Comparison of ENCODE assay signal across 15 cellular contexts in genomic region chr6:106083618-106084017, GRCh38. TPM values are rescaled to one million over a fixed set of nuclear protein-coding genes. Genes with fewer than 3 reads are reported as not detected.
A peak's percentile ranks its signal among the peaks of the same experiment; 100 is the strongest.
DNase-seq lines count a peak whose midpoint lies in the region; ATAC-seq and TF ChIP-seq lines count a peak whose summit lies in the region.
"Had no signal": no experiment of that assay in that cellular context is flagged by ENCODE, and none has a peak within 500 bp of the region (broad histone marks: within the 10 kb centered on the region; RNA-seq: fewer than 3 reads in every experiment).

No MANE protein-coding gene starts in this region.

- peak overlapping the region; percentile 97 for H3K27ac Mint-ChIP-seq in stimulated activated effector memory CD8-positive, alpha-beta T cell treated with anti-CD3 and anti-CD28 coated beads, Interleukin-12 subunit alpha, Interleukin-12 subunit beta, amount 100 ng/mL, for 72 hours
- H3K27ac Mint-ChIP-seq in endothelial cell (ENCODE audit: unreplicated experiment): no peak overlapping the region
- H3K27ac Mint-ChIP-seq in Calu3 (ENCODE audit: unreplicated experiment): no peak overlapping the region
- H3K27ac Mint-ChIP-seq: progenitor cell of endocrine pancreas had no signal

- peaks cover 59% of the 10 kb centered on the region for H3K4me1 ChIP-seq in Karpas-422 (ENCODE audit: low read length)
- H3K4me1 ChIP-seq in mammary epithelial cell (ENCODE audit: insufficient read depth, low read length): peaks cover 33% of the 10 kb centered on the region

- CTCF ChIA-PET in mammary epithelial cell (lab: Charles Lee; ENCODE audit: low non-redundant PET): no interaction called here
- CTCF ChIA-PET in Calu3 (lab: Charles Lee): no interaction called here
- CTCF ChIA-PET in RWPE1 (lab: Yijun Ruan, JAX): interaction anchor here (0.6 to 0.7 kb wide), 2 partner anchors 190 to 278 kb away, joined by 3 to 5 read pairs; no protein-coding TSS in a partner anchor

- WGBS in mammary epithelial cell (ENCODE audit: low coverage, missing lambda C conversion rate): 79% methylated on average over 2 of the region's 2 CpGs

- peak; percentile 44 for DNase-seq in activated naive CD4-positive, alpha-beta T cell treated with Interleukin-2 at 50 U/mL for 16 hours
- DNase-seq in activated naive CD4-positive, alpha-beta T cell treated with anti-CD3 and anti-CD28 coated beads, Interleukin-2, amount 50 U/mL, for 16 hours: no peak
- DNase-seq in Karpas-422 (no peak), mammary epithelial cell (no peak), endothelial cell (ENCODE audit: low spot score) (no peak), Calu3 (no peak), RWPE1 (ENCODE audit: low spot score) (no peak)
- no peak for DNase-seq in stimulated activated effector memory CD8-positive, alpha-beta T cell treated with anti-CD3 and anti-CD28 coated beads, Interleukin-12 subunit alpha, Interleukin-12 subunit beta, amount 100 ng/mL, for 72 hours (ENCODE audit: low spot score in 2 of 2)
- DNase-seq: activated CD8-positive, alpha-beta memory T cell treated with anti-CD3 and anti-CD28 coated beads for 24 hours; BE2C; dorsolateral prefrontal cortex; gastrocnemius medialis; PC-3 had no signal

- intact Hi-C loops in mammary epithelial cell (cut with micrococcal nuclease): loop anchor here (1.0 to 10.0 kb wide), 5 partner anchors 20 to 989 kb away; no protein-coding TSS in a partner anchor
- intact Hi-C loops in Calu3 (cut with micrococcal nuclease; ENCODE audit: unreplicated experiment): loop anchor here (10.0 kb wide), 2 partner anchors 599 to 649 kb away; no protein-coding TSS in a partner anchor

- H3K9ac ChIP-seq in Karpas-422 (ENCODE audit: low read length) (no peak overlapping the region), mammary epithelial cell (ENCODE audit: insufficient read depth, low read length) (no peak overlapping the region)

- H3K27ac ChIP-seq in Karpas-422 (ENCODE audit: low read length) (peak overlapping the region; percentile 76), mammary epithelial cell (ENCODE audit: insufficient read depth, low read depth, low read length) (peak overlapping the region; percentile 86), RWPE1 (no peak overlapping the region)
- H3K27ac ChIP-seq: ascending aorta had no signal

- H3K27me3 Mint-ChIP-seq in endothelial cell (ENCODE audit: unreplicated experiment) (no peaks in the 10 kb centered on the region), Calu3 (ENCODE audit: unreplicated experiment) (peaks cover 26% of the 10 kb centered on the region)

- POLR2A ChIA-PET in RWPE1 (lab: Yijun Ruan, JAX; ENCODE audit: low non-redundant PET): no interaction called here

- H3K27me3 ChIP-seq in Karpas-422 (ENCODE audit: low read length) (peaks cover 2% of the 10 kb centered on the region; the same call in 1 of the 2 replicates), mammary epithelial cell (ENCODE audit: insufficient read depth, low read length) (no peaks in the 10 kb centered on the region)
- H3K27me3 ChIP-seq: ascending aorta, BE2C had no signal

- H2AFZ ChIP-seq in Karpas-422 (ENCODE audit: low read length) (no peak overlapping the region), mammary epithelial cell (ENCODE audit: low read depth, low read length) (no peak overlapping the region)

- in situ Hi-C loops in mammary epithelial cell (cut with MboI; ENCODE audit: low sequenced_read_pairs in 2 of 2): loop anchor here in 1 of 2 donors (10.0 to 25.0 kb wide), 3 partner anchors 346 to 646 kb away; no protein-coding TSS in a partner anchor

- no peaks in the 10 kb centered on the region for H3K36me3 ChIP-seq in Karpas-422 (ENCODE audit: insufficient read depth, low read length)
- H3K36me3 ChIP-seq in mammary epithelial cell (ENCODE audit: insufficient read depth, low read length): no peaks in the 10 kb centered on the region
- H3K36me3 ChIP-seq: ascending aorta, BE2C, gastrocnemius medialis had no signal

- BruUV-seq in mammary epithelial cell (replicated peaks; lab: Mats Ljungman, UMichigan) (no TSS peak), Calu3 (replicated peaks; lab: Mats Ljungman, UMichigan) (no TSS peak)

- peak; percentile 76 for ATAC-seq in stimulated activated effector memory CD8-positive, alpha-beta T cell treated with anti-CD3 and anti-CD28 coated beads, Interleukin-12 subunit alpha, Interleukin-12 subunit beta, amount 100 ng/mL, for 72 hours
- ATAC-seq: PC-3 had no signal

- H3K4me2 ChIP-seq in Karpas-422 (ENCODE audit: low read depth, low read length, poor library complexity, severe bottlenecking): no peak overlapping the region
- no peak overlapping the region for H3K4me2 ChIP-seq in mammary epithelial cell (ENCODE audit: insufficient read depth, low read depth, low read length)

- no peak for TF ChIP-seq CTCF in mammary epithelial cell (conservative IDR thresholded peaks at IDR 0.05 in 1 of 2, IDR thresholded peaks at IDR 0.05 in 1 of 2; ENCODE audit: extremely low read depth in 1 of 2, insufficient read depth in 1 of 2, low read depth in 1 of 2, low read length in 2 of 2)
- TF ChIP-seq CTCF in endothelial cell (IDR thresholded peaks at IDR 0.05; ENCODE audit: unreplicated experiment): no peak
- no peak for TF ChIP-seq CTCF in Calu3 (IDR thresholded peaks at IDR 0.05; ENCODE audit: unreplicated experiment)
- no peak for TF ChIP-seq CTCF in RWPE1 (conservative IDR thresholded peaks at IDR 0.05; ENCODE audit: low read depth)

- H3K9me2 ChIP-seq in Karpas-422 (replicated peaks; ENCODE audit: insufficient read depth, low read length): no peaks in the 10 kb centered on the region

- H3K4me3 Mint-ChIP-seq in stimulated activated effector memory CD8-positive, alpha-beta T cell treated with anti-CD3 and anti-CD28 coated beads, Interleukin-12 subunit alpha, Interleukin-12 subunit beta, amount 100 ng/mL, for 72 hours: peak overlapping the region; percentile 83
- H3K4me3 Mint-ChIP-seq in endothelial cell (ENCODE audit: unreplicated experiment): no peak overlapping the region
- no peak overlapping the region for H3K4me3 Mint-ChIP-seq in Calu3 (ENCODE audit: low read depth, unreplicated experiment)

- no peaks in the 10 kb centered on the region for H3K79me2 ChIP-seq in Karpas-422 (ENCODE audit: low read length)
- H3K79me2 ChIP-seq in mammary epithelial cell (ENCODE audit: insufficient read depth, low read length): peaks cover 19% of the 10 kb centered on the region

- peaks cover 55% of the 10 kb centered on the region for H3K4me1 Mint-ChIP-seq in stimulated activated effector memory CD8-positive, alpha-beta T cell treated with anti-CD3 and anti-CD28 coated beads, Interleukin-12 subunit alpha, Interleukin-12 subunit beta, amount 100 ng/mL, for 72 hours
- H3K4me1 Mint-ChIP-seq in endothelial cell (ENCODE audit: unreplicated experiment) (peaks cover 57% of the 10 kb centered on the region), Calu3 (ENCODE audit: low read depth, unreplicated experiment) (peaks cover 28% of the 10 kb centered on the region)

- H3K4me3 ChIP-seq in Karpas-422 (ENCODE audit: low read length): no peak overlapping the region
- no peak overlapping the region for H3K4me3 ChIP-seq in mammary epithelial cell (replicated peaks in 1 of 3; ENCODE audit: insufficient read depth in 1 of 3, low read depth in 2 of 3, low read length in 3 of 3)
- H3K4me3 ChIP-seq: ascending aorta, dorsolateral prefrontal cortex, gastrocnemius medialis had no signal

- no peaks in the 10 kb centered on the region for H4K20me1 ChIP-seq in Karpas-422 (ENCODE audit: insufficient read depth, low read depth, low read length)
- H4K20me1 ChIP-seq in mammary epithelial cell (ENCODE audit: insufficient read depth, low read length): no peaks in the 10 kb centered on the region

- H3K9me3 ChIP-seq in Karpas-422 (ENCODE audit: low read length) (no peaks in the 10 kb centered on the region), mammary epithelial cell (replicated peaks; ENCODE audit: insufficient read depth, low read length) (no peaks in the 10 kb centered on the region)
- H3K9me3 ChIP-seq: ascending aorta, BE2C, gastrocnemius medialis had no signal

- dilution Hi-C loops in mammary epithelial cell (cut with HindIII; ENCODE audit: low sequenced_read_pairs): no loop called here

- peaks cover 48% of the 10 kb centered on the region for H3K36me3 Mint-ChIP-seq in stimulated activated effector memory CD8-positive, alpha-beta T cell treated with anti-CD3 and anti-CD28 coated beads, Interleukin-12 subunit alpha, Interleukin-12 subunit beta, amount 100 ng/mL, for 72 hours
- H3K36me3 Mint-ChIP-seq in endothelial cell (ENCODE audit: low read depth, unreplicated experiment) (no peaks in the 10 kb centered on the region), Calu3 (ENCODE audit: insufficient read depth, unreplicated experiment) (peaks cover 12% of the 10 kb centered on the region)

- no peaks in the 10 kb centered on the region for H3K9me3 Mint-ChIP-seq in stimulated activated effector memory CD8-positive, alpha-beta T cell treated with anti-CD3 and anti-CD28 coated beads, Interleukin-12 subunit alpha, Interleukin-12 subunit beta, amount 100 ng/mL, for 72 hours
- H3K9me3 Mint-ChIP-seq in endothelial cell (ENCODE audit: unreplicated experiment) (no peaks in the 10 kb centered on the region), Calu3 (ENCODE audit: low read depth, unreplicated experiment) (no peaks in the 10 kb centered on the region)

RNA-seq across cellular contexts. Expression of gene PRDM1, which starts 2.5 kb away (rescaled TPM):
- total RNA-seq in Karpas-422 (2014; rRNA removed; shearing (Covaris generic); ENCODE audit: low replicate concordance): 0.11 and 0.54 TPM in 2 replicates
- total RNA-seq in mammary epithelial cell: 10 to 100 TPM in 1 of 2 donors, 1 to 10 TPM in 1; 5.7 to 17.7 TPM
- 3.2 TPM for polyA plus RNA-seq in mammary epithelial cell
- 20.5 TPM for polyA minus RNA-seq in mammary epithelial cell
- total RNA-seq in endothelial cell (ENCODE audit: unreplicated experiment): 19.6 TPM
- total RNA-seq in Calu3 (2022): 0.40 and 1.1 TPM in 2 replicates
